ENCODE assay signal across 1 cellular context in the genomic region with DNA sequence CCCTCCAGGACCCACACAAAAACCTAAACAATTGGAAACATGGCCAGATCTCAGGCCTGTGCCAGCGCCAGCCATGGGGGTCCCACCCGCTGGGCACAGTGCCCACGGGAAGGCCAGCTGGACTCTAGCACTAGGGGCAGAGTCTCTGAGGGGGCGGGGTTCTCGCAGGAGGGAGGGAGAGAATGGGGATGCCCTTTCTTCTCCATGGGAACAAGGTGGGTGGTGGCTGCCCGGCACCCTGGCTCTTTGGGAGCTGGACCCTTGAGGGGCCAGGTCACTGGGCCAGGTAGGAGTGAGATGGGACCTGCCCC.
TF ChIP-seq lines count a peak whose summit lies in the region.

No MANE protein-coding gene starts in this region.

TF ChIP-seq in HCT116, 20 proteins besides CTCF, POLR2A, EP300 and RAD21 (continued from another document):
- TF ChIP-seq, protein P1, sequence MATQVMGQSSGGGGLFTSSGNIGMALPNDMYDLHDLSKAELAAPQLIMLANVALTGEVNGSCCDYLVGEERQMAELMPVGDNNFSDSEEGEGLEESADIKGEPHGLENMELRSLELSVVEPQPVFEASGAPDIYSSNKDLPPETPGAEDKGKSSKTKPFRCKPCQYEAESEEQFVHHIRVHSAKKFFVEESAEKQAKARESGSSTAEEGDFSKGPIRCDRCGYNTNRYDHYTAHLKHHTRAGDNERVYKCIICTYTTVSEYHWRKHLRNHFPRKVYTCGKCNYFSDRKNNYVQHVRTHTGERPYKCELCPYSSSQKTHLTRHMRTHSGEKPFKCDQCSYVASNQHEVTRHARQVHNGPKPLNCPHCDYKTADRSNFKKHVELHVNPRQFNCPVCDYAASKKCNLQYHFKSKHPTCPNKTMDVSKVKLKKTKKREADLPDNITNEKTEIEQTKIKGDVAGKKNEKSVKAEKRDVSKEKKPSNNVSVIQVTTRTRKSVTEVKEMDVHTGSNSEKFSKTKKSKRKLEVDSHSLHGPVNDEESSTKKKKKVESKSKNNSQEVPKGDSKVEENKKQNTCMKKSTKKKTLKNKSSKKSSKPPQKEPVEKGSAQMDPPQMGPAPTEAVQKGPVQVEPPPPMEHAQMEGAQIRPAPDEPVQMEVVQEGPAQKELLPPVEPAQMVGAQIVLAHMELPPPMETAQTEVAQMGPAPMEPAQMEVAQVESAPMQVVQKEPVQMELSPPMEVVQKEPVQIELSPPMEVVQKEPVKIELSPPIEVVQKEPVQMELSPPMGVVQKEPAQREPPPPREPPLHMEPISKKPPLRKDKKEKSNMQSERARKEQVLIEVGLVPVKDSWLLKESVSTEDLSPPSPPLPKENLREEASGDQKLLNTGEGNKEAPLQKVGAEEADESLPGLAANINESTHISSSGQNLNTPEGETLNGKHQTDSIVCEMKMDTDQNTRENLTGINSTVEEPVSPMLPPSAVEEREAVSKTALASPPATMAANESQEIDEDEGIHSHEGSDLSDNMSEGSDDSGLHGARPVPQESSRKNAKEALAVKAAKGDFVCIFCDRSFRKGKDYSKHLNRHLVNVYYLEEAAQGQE (IDR thresholded peaks at IDR 0.05; ENCODE audit: low read depth): no peak
- no peak for TF ChIP-seq MAX (IDR thresholded peaks at IDR 0.05)
- no peak for TF ChIP-seq CEBPB (IDR thresholded peaks at IDR 0.05; ENCODE audit: low read depth)
